28 cellular contexts compared by ENCODE assay signal in genomic region chr5:58392491-58392890, GRCh38.
"Had no signal": no experiment of that assay in that cellular context is flagged by ENCODE, and none has a peak within 500 bp of the region (broad histone marks: within the 10 kb centered on the region; RNA-seq: fewer than 3 reads in every experiment).

No MANE protein-coding gene starts in this region.

- H3K4me2 ChIP-seq: hepatocyte had no signal

- DNase-seq: heart right ventricle; islet precursor cell; left ventricle myocardium inferior; midbrain; mucosa of descending colon; naive thymus-derived CD4-positive, alpha-beta T cell; nucleus accumbens; right cardiac atrium; stimulated activated CD4-positive, alpha-beta T cell treated with anti-CD3 and anti-CD28 coated beads, Interleukin-12 subunit alpha, Interleukin-12 subunit beta, amount 100 ng/mL, for 4 hours; stimulated activated CD4-positive, alpha-beta T cell treated with anti-CD3 and anti-CD28 coated beads, Interleukin-15, amount 100 ng/mL, for 24 hours; stimulated activated CD4-positive, alpha-beta T cell treated with anti-CD3 and anti-CD28 coated beads, Interleukin-2, amount 100 ng/mL, for 24 hours; stimulated activated CD4-positive, alpha-beta T cell treated with anti-CD3 and anti-CD28 coated beads, Interleukin-4, amount 100 ng/mL, for 1 hour; stimulated activated naive B cell treated with anti-CD40 and anti-IgM and Interleukin-4, amounts not matched to agents 10 μg/mL and 1 μg/mL and 100 μg/mL, for 72 hours; stimulated activated naive CD8-positive, alpha-beta T cell treated with anti-CD3 and anti-CD28 coated beads, Interleukin-15, Interleukin-2, amounts not matched to agents 100 U/mL and 50 U/mL, for 24 hours; stomach; testis; transverse colon; upper lobe of left lung had no signal

- H3K9ac ChIP-seq: parathyroid adenoma had no signal

- H3K9me3 ChIP-seq: left ventricle myocardium inferior, mucosa of descending colon, stomach, testis, thyroid gland, transverse colon, upper lobe of left lung, vagina had no signal

- H3K4me3 ChIP-seq: heart right ventricle, hepatocyte, left ventricle myocardium inferior, lung, mucosa of descending colon, skin epidermis, stomach, testis, thyroid gland, transverse colon, upper lobe of left lung, vagina had no signal

- H3K36me3 Mint-ChIP-seq: memory B cell; naive thymus-derived CD4-positive, alpha-beta T cell; natural killer cell treated with Interleukin-12 subunit alpha and Interleukin-12 subunit beta and Interleukin-15 and Interleukin-18, amount 100 ng/mL, for 72 hours; stimulated activated naive B cell treated with anti-CD40 and anti-IgM and Interleukin-4, amounts not matched to agents 10 μg/mL and 1 μg/mL and 100 μg/mL, for 72 hours had no signal

- H3K4me1 Mint-ChIP-seq: memory B cell; naive thymus-derived CD4-positive, alpha-beta T cell; neural crest cell; stimulated activated naive B cell treated with anti-CD40 and anti-IgM and Interleukin-4, amounts not matched to agents 10 μg/mL and 1 μg/mL and 100 μg/mL, for 72 hours had no signal

- H3K36me3 ChIP-seq: heart right ventricle, left ventricle myocardium inferior, stomach, thyroid gland, transverse colon, upper lobe of left lung, vagina had no signal

- H3K27ac ChIP-seq: heart right ventricle, hepatocyte, left ventricle myocardium inferior, parathyroid adenoma, skin epidermis, stomach, testis, transverse colon, upper lobe of left lung, vagina had no signal

- H3K9me3 Mint-ChIP-seq: memory B cell; naive thymus-derived CD4-positive, alpha-beta T cell; natural killer cell treated with Interleukin-12 subunit alpha and Interleukin-12 subunit beta and Interleukin-15 and Interleukin-18, amount 100 ng/mL, for 72 hours; stimulated activated naive B cell treated with anti-CD40 and anti-IgM and Interleukin-4, amounts not matched to agents 10 μg/mL and 1 μg/mL and 100 μg/mL, for 72 hours had no signal

- H3K4me3 Mint-ChIP-seq: memory B cell; naive thymus-derived CD4-positive, alpha-beta T cell; natural killer cell treated with Interleukin-12 subunit alpha and Interleukin-12 subunit beta and Interleukin-15 and Interleukin-18, amount 100 ng/mL, for 72 hours; neural crest cell; stimulated activated naive B cell treated with anti-CD40 and anti-IgM and Interleukin-4, amounts not matched to agents 10 μg/mL and 1 μg/mL and 100 μg/mL, for 72 hours had no signal

- H3K27me3 ChIP-seq: heart right ventricle, hepatocyte, stomach, testis, thyroid gland, transverse colon, upper lobe of left lung, vagina had no signal

- H2AFZ ChIP-seq: hepatocyte, parathyroid adenoma had no signal

- H3K27me3 Mint-ChIP-seq: stimulated activated naive B cell treated with anti-CD40 and anti-IgM and Interleukin-4, amounts not matched to agents 10 μg/mL and 1 μg/mL and 100 μg/mL, for 72 hours had no signal

- ATAC-seq: heart right ventricle; mucosa of descending colon; naive thymus-derived CD4-positive, alpha-beta T cell; natural killer cell treated with Interleukin-12 subunit alpha and Interleukin-12 subunit beta and Interleukin-15 and Interleukin-18, amount 100 ng/mL, for 72 hours; right cardiac atrium; sciatic nerve; stimulated activated naive B cell treated with anti-CD40 and anti-IgM and Interleukin-4, amounts not matched to agents 10 μg/mL and 1 μg/mL and 100 μg/mL, for 72 hours; stimulated activated naive CD8-positive, alpha-beta T cell treated with anti-CD3 and anti-CD28 coated beads, Interleukin-15, Interleukin-2, amounts not matched to agents 100 U/mL and 50 U/mL, for 24 hours had no signal

- H3K4me1 ChIP-seq: heart right ventricle, left ventricle myocardium inferior, parathyroid adenoma, stomach, testis, transverse colon, upper lobe of left lung, vagina had no signal

- H3K27ac Mint-ChIP-seq: memory B cell; naive thymus-derived CD4-positive, alpha-beta T cell; natural killer cell treated with Interleukin-12 subunit alpha and Interleukin-12 subunit beta and Interleukin-15 and Interleukin-18, amount 100 ng/mL, for 72 hours; stimulated activated naive B cell treated with anti-CD40 and anti-IgM and Interleukin-4, amounts not matched to agents 10 μg/mL and 1 μg/mL and 100 μg/mL, for 72 hours had no signal

- H3K79me2 ChIP-seq: hepatocyte, parathyroid adenoma had no signal
